In the genomic region with DNA sequence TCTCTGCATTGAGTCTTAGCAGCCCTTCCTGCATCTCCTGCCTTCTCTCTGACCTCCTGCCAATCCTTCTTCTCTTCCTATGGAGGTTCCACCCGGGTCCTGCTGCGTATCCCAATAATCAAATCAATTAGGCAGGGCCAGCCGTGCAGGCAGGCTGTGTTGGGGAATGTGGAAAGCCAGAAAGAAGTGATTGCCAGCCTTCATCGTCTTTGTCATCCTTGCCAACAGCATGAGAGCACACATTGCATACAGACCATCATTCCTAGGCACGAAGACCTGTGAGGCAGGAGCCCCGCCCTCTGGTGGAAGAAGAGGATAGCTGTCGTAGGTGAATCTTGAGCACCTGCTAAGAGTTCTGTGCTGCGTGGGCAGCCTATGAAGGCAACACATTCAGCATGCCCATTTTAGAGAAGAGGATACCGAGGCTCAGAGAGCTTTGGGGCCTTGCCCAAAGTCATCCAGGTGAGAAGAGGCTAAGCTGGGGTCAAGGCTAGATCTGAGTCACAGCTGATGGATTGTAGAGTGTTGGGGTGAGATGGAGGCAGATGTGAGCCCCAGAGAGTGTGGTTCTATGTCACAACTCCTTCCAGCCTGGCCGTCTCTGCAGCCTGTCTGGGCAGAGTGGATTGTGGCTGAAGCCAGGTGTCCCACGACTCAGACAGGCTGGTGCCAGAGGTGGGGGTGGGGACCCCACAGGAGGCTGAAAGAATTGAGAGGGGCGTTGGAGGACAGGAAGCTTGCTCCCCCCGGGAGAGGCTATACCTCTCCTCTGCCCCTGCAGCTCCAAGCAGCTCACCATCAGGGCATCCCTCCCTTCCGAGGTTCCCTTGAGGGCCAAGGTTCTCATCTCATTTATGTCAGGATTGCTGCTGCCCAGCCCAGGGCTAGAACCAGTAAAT, we compare ENCODE assay signal across 8 cellular contexts. TPM values are rescaled to one million over a fixed set of nuclear protein-coding genes. Genes with fewer than 3 reads are reported as not detected.
DNase-seq lines count a peak whose midpoint lies in the region; ATAC-seq, FAIRE-seq and TF ChIP-seq lines count a peak whose summit lies in the region.

No MANE protein-coding gene starts in this region.

- H3K79me2 ChIP-seq in keratinocyte (ENCODE audit: control insufficient read depth, insufficient read depth, low read length), result no peaks in the 10 kb centered on the region

- no peak overlapping the region for H3K27ac ChIP-seq in keratinocyte (ENCODE audit: control insufficient read depth, insufficient read depth, low read length)

- peak; percentile 45 to 72 (median 72) for TF ChIP-seq CTCF in keratinocyte (optimal IDR thresholded peaks at IDR 0.05 in 1 of 3, IDR thresholded peaks at IDR 0.05 in 1 of 3, conservative IDR thresholded peaks at IDR 0.05 in 1 of 3; ENCODE audit: extremely low read depth in 1 of 3, insufficient read depth in 2 of 3, low read length in 3 of 3)

- ATAC-seq in GM19463 (IDR thresholded peaks at IDR 0.05; ENCODE audit: unreplicated experiment) (peak; percentile 44), HG03196 (IDR thresholded peaks at IDR 0.05; ENCODE audit: unreplicated experiment) (no peak)

- peaks cover 4% of the 10 kb centered on the region for H4K20me1 ChIP-seq in keratinocyte (ENCODE audit: control insufficient read depth, extremely low read depth, insufficient read depth, low read length)

- no peak overlapping the region for H3K4me3 ChIP-seq in keratinocyte (ENCODE audit: control insufficient read depth in 2 of 3, extremely low read depth in 1 of 3, insufficient read depth in 2 of 3, low read depth in 1 of 3, low read length in 3 of 3)

- no peaks in the 10 kb centered on the region for H3K9me1 ChIP-seq in keratinocyte (ENCODE audit: control insufficient read depth, extremely low read depth, insufficient read depth, low read length)

- no peaks in the 10 kb centered on the region for H3K27me3 ChIP-seq in keratinocyte (ENCODE audit: control insufficient read depth, extremely low read depth, insufficient read depth, low read length)

- H3K9ac ChIP-seq in keratinocyte (ENCODE audit: control insufficient read depth, extremely low read depth, insufficient read depth, low read length), result no peak overlapping the region

- dilution Hi-C loops in keratinocyte (cut with MboI; ENCODE audit: extremely low pct_ligation_motif_present, low sequenced_read_pairs), result no loop called here

- FAIRE-seq in keratinocyte (lab: Jason Lieb, UNC), result no peak

- peak; percentile 12 for DNase-seq in ELR (ENCODE audit: low read depth)
- peak; percentile 14 for DNase-seq in SK-N-DZ (ENCODE audit: low spot score)
- no peak for DNase-seq in keratinocyte (ENCODE audit: low read depth, low spot score)
- no peak for DNase-seq in amniotic stem cell (lab: John Stamatoyannopoulos, UW)
- no peak for DNase-seq in DMS79 (lab: John Stamatoyannopoulos, UW)
- DNase-seq in foreskin melanocyte, result no peak

- no peaks in the 10 kb centered on the region for H3K9me3 ChIP-seq in keratinocyte (ENCODE audit: control insufficient read depth, low read depth, low read length)

- H3K36me3 ChIP-seq in keratinocyte (ENCODE audit: control insufficient read depth in 2 of 2, extremely low read depth in 1 of 2, insufficient read depth in 2 of 2, low read length in 2 of 2), result no peaks in the 10 kb centered on the region

- H2AFZ ChIP-seq in keratinocyte (ENCODE audit: control insufficient read depth, low read length), result no peak overlapping the region

- H3K4me2 ChIP-seq in keratinocyte (ENCODE audit: control insufficient read depth, extremely low read depth, insufficient read depth, low read depth, low read length), result no peak overlapping the region

- no peaks in the 10 kb centered on the region for H3K4me1 ChIP-seq in keratinocyte (ENCODE audit: control insufficient read depth, extremely low read depth, insufficient read depth, low read length)

RNA-seq across cellular contexts. Expression of gene C14orf132, which starts 12.7 kb away (rescaled TPM):
- polyA plus RNA-seq in SK-N-DZ (2014; cell fraction: cytosol; rRNA removed), result 52.2 and 57.9 TPM in 2 replicates
- polyA plus RNA-seq in SK-N-DZ (2014; cell fraction: nucleus; rRNA removed), result 42.6 and 46.1 TPM in 2 replicates
- polyA plus RNA-seq in keratinocyte, result 0.53 to 1.9 TPM (median 1.3 TPM) in 3 replicates
- polyA plus RNA-seq in keratinocyte (2011; ENCODE audit: low read depth), result 0.60 TPM
- 0.57 and 1.3 TPM in 2 replicates for polyA plus RNA-seq in keratinocyte (2011; cell fraction: cytosol; rRNA removed)
- 1.3 and 2.1 TPM in 2 replicates for polyA plus RNA-seq in keratinocyte (2011; cell fraction: nucleus; rRNA removed)
- 0.90 and 1.2 TPM in 2 replicates for polyA plus RNA-seq in keratinocyte (2012; ENCODE audit: low replicate concordance)
- 1.5 TPM in 3 replicates for polyA minus RNA-seq in keratinocyte
- polyA minus RNA-seq in keratinocyte (2011; cell fraction: cytosol; rRNA and poly(A)+ RNA removed), result 0.77 TPM
- 1.7 and 2.0 TPM in 2 replicates for polyA minus RNA-seq in keratinocyte (2011; cell fraction: nucleus; rRNA and poly(A)+ RNA removed)

Comparison
In these comparisons a context has a peak if more than half of its experiments do, and no peak if none do; other contexts are left out.
1. DNase-seq: peak in ELR (single experiment) and SK-N-DZ (single experiment); none in keratinocyte (single experiment), amniotic stem cell (single experiment), DMS79 (single experiment) and foreskin melanocyte (single experiment).